In the genomic region with DNA sequence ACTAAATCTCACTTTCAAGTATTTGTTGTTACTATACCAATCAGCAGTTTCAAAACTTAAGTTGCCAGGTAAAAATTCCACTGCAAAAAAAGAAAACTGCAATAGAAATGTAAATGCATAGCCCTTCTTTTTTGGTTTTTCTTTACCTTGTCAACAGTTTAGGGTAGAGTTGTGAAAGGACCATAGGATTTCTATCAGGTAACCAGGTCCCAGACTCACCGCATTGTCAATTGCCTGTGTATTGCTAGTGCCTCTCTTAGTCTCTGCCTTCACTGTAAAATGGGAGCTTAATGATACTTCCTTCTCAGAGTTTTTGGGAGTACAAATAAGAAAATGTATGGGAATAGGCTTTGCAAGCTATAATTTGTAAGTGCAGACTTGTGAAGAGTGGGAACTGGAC, we compare ENCODE assay signal across 22 cellular contexts.
"Had no signal": no experiment of that assay in that cellular context is flagged by ENCODE, and none has a peak within 500 bp of the region (broad histone marks: within the 10 kb centered on the region; RNA-seq: fewer than 3 reads in every experiment).

No MANE protein-coding gene starts in this region.

- H3K4me1 ChIP-seq: pancreas, psoas muscle, right atrium auricular region had no signal

- H3K27me3 Mint-ChIP-seq: activated CD4-positive, alpha-beta memory T cell treated with anti-CD3 and anti-CD28 coated beads for 36 hours; activated naive CD8-positive, alpha-beta T cell treated with anti-CD3 and anti-CD28 coated beads, Interleukin-2, amount 50 U/mL, for 24 hours had no signal

- H3K27me3 ChIP-seq: body of pancreas, cardiac muscle cell, heart left ventricle, pancreas, right atrium auricular region, upper lobe of left lung had no signal

- H3K9me3 ChIP-seq: body of pancreas, pancreas, psoas muscle, right atrium auricular region, upper lobe of left lung had no signal

- H3K4me3 Mint-ChIP-seq: activated CD4-positive, alpha-beta memory T cell treated with anti-CD3 and anti-CD28 coated beads for 36 hours; activated naive CD8-positive, alpha-beta T cell treated with anti-CD3 and anti-CD28 coated beads, Interleukin-2, amount 50 U/mL, for 24 hours; natural killer cell had no signal

- H3K27ac Mint-ChIP-seq: activated CD4-positive, alpha-beta memory T cell treated with anti-CD3 and anti-CD28 coated beads for 36 hours; activated naive CD8-positive, alpha-beta T cell treated with anti-CD3 and anti-CD28 coated beads, Interleukin-2, amount 50 U/mL, for 24 hours had no signal

- DNase-seq: activated CD4-positive, alpha-beta memory T cell treated with anti-CD3 and anti-CD28 coated beads for 36 hours; activated CD4-positive, alpha-beta T cell treated with anti-CD3 and anti-CD28 coated beads for 48 hours; activated CD4-positive, CD25-positive, alpha-beta regulatory T cell; activated naive CD4-positive, alpha-beta T cell treated with anti-CD3 and anti-CD28 coated beads, Interleukin-2, amount 50 U/mL, for 16 hours; activated naive CD8-positive, alpha-beta T cell treated with anti-CD3 and anti-CD28 coated beads, Interleukin-2, amount 50 U/mL, for 24 hours; activated T-cell treated with anti-CD3 and anti-CD28 coated beads, Interleukin-2, amount 50 U/mL, for 48 hours; body of pancreas; cortex of kidney; heart left ventricle; left ventricle myocardium superior; mammary epithelial cell; midbrain; natural killer cell; pancreas; psoas muscle; stimulated activated CD4-positive, alpha-beta T cell treated with anti-CD3 and anti-CD28 coated beads, Interleukin-4, amount 100 ng/mL, for 24 hours; stimulated activated naive CD4-positive, alpha-beta T cell treated with Interleukin-2 at 50 U/mL for 16 hours; T1000; upper lobe of left lung had no signal

- H3K4me3 ChIP-seq: body of pancreas, cardiac muscle cell, heart left ventricle, pancreas, psoas muscle, right atrium auricular region, upper lobe of left lung had no signal

- H3K36me3 ChIP-seq: pancreas had no signal

- H3K9me3 Mint-ChIP-seq: natural killer cell had no signal

- H3K27ac ChIP-seq: body of pancreas, epithelial cell of prostate, heart left ventricle, pancreas, psoas muscle, right atrium auricular region, upper lobe of left lung had no signal

- ATAC-seq: activated naive CD8-positive, alpha-beta T cell treated with anti-CD3 and anti-CD28 coated beads, Interleukin-2, amount 50 U/mL, for 24 hours; body of pancreas; heart left ventricle; left ventricle myocardium superior; natural killer cell; pancreas had no signal
